In genomic region chr1:224498574-224499170, GRCh38 we compare ENCODE assay signal across 1 cellular context.
TF ChIP-seq lines count a peak whose summit lies in the region.

No MANE protein-coding gene starts in this region.

TF ChIP-seq in GM23338, 12 proteins besides CTCF, POLR2A, EP300 and RAD21 (continued from another document):
- peak; percentile 9; the same call in 1 of the 2 replicates for TF ChIP-seq ZNF462 (CRISPR knock-in tag; IDR thresholded peaks at IDR 0.05)
